In genomic region chr10:78977761-78978305, GRCh38 we compare ENCODE assay signal across 11 cellular contexts.
DNase-seq lines count a peak whose midpoint lies in the region; ATAC-seq, FAIRE-seq and TF ChIP-seq lines count a peak whose summit lies in the region.
"Had no signal": no experiment of that assay in that cellular context is flagged by ENCODE, and none has a peak within 500 bp of the region (broad histone marks: within the 10 kb centered on the region; RNA-seq: fewer than 3 reads in every experiment).

No MANE protein-coding gene starts in this region.

- intact Hi-C loops in esophagus squamous epithelium (cut with DNase I): no loop called here

- H3K4me1 ChIP-seq in SJCRH30: peaks cover 10% of the 10 kb centered on the region
- peaks cover 26 to 36% (median 31%) of the 10 kb centered on the region in 3 donors for H3K4me1 ChIP-seq in esophagus squamous epithelium

- no peak for ATAC-seq in GM18517 (IDR thresholded peaks at IDR 0.05; ENCODE audit: unreplicated experiment)

- no peaks in the 10 kb centered on the region for H3K9me3 Mint-ChIP-seq in neural crest cell

- H3K4me1 Mint-ChIP-seq in neural crest cell: peaks cover 51% of the 10 kb centered on the region

- H3K27ac Mint-ChIP-seq in neural crest cell (ENCODE audit: unreplicated experiment): peak overlapping the region; percentile 81

- FAIRE-seq in bronchial epithelial cell (lab: Jason Lieb, UNC): peak; percentile 75
- FAIRE-seq: GM12892 had no signal

- H3K36me3 Mint-ChIP-seq in neural crest cell (ENCODE audit: low read depth): no peaks in the 10 kb centered on the region

- H3K4me3 ChIP-seq in BJ (ENCODE audit: low read depth, low read length) (no peak overlapping the region), bronchial epithelial cell (ENCODE audit: low read depth, low read length) (no peak overlapping the region), SJCRH30 (no peak overlapping the region), esophagus squamous epithelium (no peak overlapping the region)
- H3K4me3 ChIP-seq: testis had no signal

- H3K27ac ChIP-seq in SJCRH30: no peak overlapping the region
- peak overlapping the region in 2 of 4 donors; percentile 15 to 50 for H3K27ac ChIP-seq in esophagus squamous epithelium
- H3K27ac ChIP-seq: testis had no signal

- POLR2A ChIA-PET in BJ (lab: Charles Lee): no interaction called here

- H3K9me3 ChIP-seq in SJCRH30 (replicated peaks): no peaks in the 10 kb centered on the region
- H3K9me3 ChIP-seq in esophagus squamous epithelium: no peaks in the 10 kb centered on the region
- H3K9me3 ChIP-seq: testis had no signal

- no peak for TF ChIP-seq POLR2A in esophagus squamous epithelium (IDR thresholded peaks at IDR 0.05)

- H3K4me3 Mint-ChIP-seq in neural crest cell: peak overlapping the region; percentile 33

- CTCF ChIA-PET in BJ (lab: Yijun Ruan, JAX): interaction anchor here (0.5 to 1.0 kb wide), 3 partner anchors 10 to 944 kb away, joined by 3 read pairs; no protein-coding TSS in a partner anchor

- DNase-seq in BJ (ENCODE audit: low read depth) (peak; percentile 80), M059J (ENCODE audit: low read depth) (peak; percentile 98), bronchial epithelial cell (ENCODE audit: low read depth) (peak; percentile 76), neural crest cell (ENCODE audit: low read depth, low spot score) (no peak), SJCRH30 (no peak), esophagus squamous epithelium (lab: John Stamatoyannopoulos, UW) (no peak), SW 1271 (lab: John Stamatoyannopoulos, UW) (no peak)
- DNase-seq: SHP77, testis had no signal

- H3K27me3 ChIP-seq in BJ (ENCODE audit: control insufficient read depth, insufficient read depth, low read length) (no peaks in the 10 kb centered on the region), bronchial epithelial cell (ENCODE audit: control insufficient read depth, insufficient read depth, low read length) (peaks cover 3% of the 10 kb centered on the region), SJCRH30 (no peaks in the 10 kb centered on the region), esophagus squamous epithelium (no peaks in the 10 kb centered on the region)
- H3K27me3 ChIP-seq: testis had no signal

- no peaks in the 10 kb centered on the region for H3K36me3 ChIP-seq in BJ (ENCODE audit: control insufficient read depth, insufficient read depth, low read length)
- H3K36me3 ChIP-seq in bronchial epithelial cell (ENCODE audit: control insufficient read depth, insufficient read depth, low read length): no peaks in the 10 kb centered on the region
- no peaks in the 10 kb centered on the region for H3K36me3 ChIP-seq in SJCRH30
- H3K36me3 ChIP-seq in esophagus squamous epithelium: no peaks in the 10 kb centered on the region

- no peak for TF ChIP-seq CTCF in BJ (IDR thresholded peaks at IDR 0.05; ENCODE audit: insufficient read depth, low read depth, low read length)
- no peak for TF ChIP-seq CTCF in bronchial epithelial cell (IDR thresholded peaks at IDR 0.05; ENCODE audit: insufficient read depth, low read length, severe bottlenecking)
- no peak for TF ChIP-seq CTCF in neural crest cell (conservative IDR thresholded peaks at IDR 0.05)
- no peak for TF ChIP-seq CTCF in esophagus squamous epithelium (IDR thresholded peaks at IDR 0.05)

- H3K27me3 Mint-ChIP-seq in neural crest cell (ENCODE audit: low read depth): peaks cover 2% of the 10 kb centered on the region

- 39 to 58% methylated on average over 5 to 6 of the region's 6 CpGs for WGBS in esophagus squamous epithelium, 2 donors

Comparison
In these comparisons a context has a peak if more than half of its experiments do, and no peak if none do; other contexts are left out.
1. DNase-seq: peak in BJ (single experiment), M059J (single experiment) and bronchial epithelial cell (single experiment); none in neural crest cell (single experiment), SJCRH30 (0 of 2), esophagus squamous epithelium (single experiment) and SW 1271 (0 of 2).